In genomic region chr6:101935732-101936131, GRCh38 we compare ENCODE assay signal across 19 cellular contexts.
DNase-seq lines count a peak whose midpoint lies in the region; FAIRE-seq and TF ChIP-seq lines count a peak whose summit lies in the region.
"Had no signal": no experiment of that assay in that cellular context is flagged by ENCODE, and none has a peak within 500 bp of the region (broad histone marks: within the 10 kb centered on the region; RNA-seq: fewer than 3 reads in every experiment).

No MANE protein-coding gene starts in this region.

- no peaks in the 10 kb centered on the region for H3K36me3 Mint-ChIP-seq in chondrocyte (ENCODE audit: low read depth)
- H3K36me3 Mint-ChIP-seq: CD8-positive, alpha-beta T cell; IgD-negative memory B cell had no signal

- no peak overlapping the region for H3K27ac Mint-ChIP-seq in chondrocyte (ENCODE audit: unreplicated experiment)
- H3K27ac Mint-ChIP-seq: B cell; CD8-positive, alpha-beta T cell; HFFc6; IgD-negative memory B cell had no signal

- H3K9me3 Mint-ChIP-seq in chondrocyte (ENCODE audit: low read depth): no peaks in the 10 kb centered on the region
- H3K9me3 Mint-ChIP-seq: HFFc6 had no signal

- FAIRE-seq in D721Med (lab: Jason Lieb, UNC): no peak
- FAIRE-seq: GM12878, HepG2 had no signal

- H3K4me3 ChIP-seq in fibroblast of pulmonary artery (replicated peaks; ENCODE audit: low read depth, low read length): no peak overlapping the region
- H3K4me3 ChIP-seq: BLaER1 treated with 17β-estradiol and CSF1 and Interleukin-3, amounts not matched to agents 10 nM and 100 nM; GM12878 had no signal

- H3K27me3 Mint-ChIP-seq in chondrocyte (ENCODE audit: low read depth): no peaks in the 10 kb centered on the region
- H3K27me3 Mint-ChIP-seq: B cell, IgD-negative memory B cell had no signal

- H3K4me1 Mint-ChIP-seq in chondrocyte (ENCODE audit: low read depth): no peaks in the 10 kb centered on the region
- H3K4me1 Mint-ChIP-seq: B cell, IgD-negative memory B cell had no signal

- H3K4me3 Mint-ChIP-seq in chondrocyte (ENCODE audit: unreplicated experiment): no peak overlapping the region
- H3K4me3 Mint-ChIP-seq: B cell; CD8-positive, alpha-beta T cell; HFFc6; IgD-negative memory B cell had no signal

- no peak for TF ChIP-seq CTCF in fibroblast of pulmonary artery (IDR thresholded peaks at IDR 0.05; ENCODE audit: low read length, missing control alignments)
- no peak for TF ChIP-seq CTCF in chondrocyte (IDR thresholded peaks at IDR 0.05)
- TF ChIP-seq CTCF in D721Med (IDR thresholded peaks at IDR 0.05; ENCODE audit: insufficient read depth, missing control alignments): no peak

- DNase-seq in NCI-H446 treated with DMSO at 0.1 percent for 48 hours (lab: John Stamatoyannopoulos, UW) (peak; percentile 61), amniotic epithelial cell (ENCODE audit: low read depth) (peak; percentile 32), fibroblast of pulmonary artery (ENCODE audit: low read depth) (peak; percentile 11), NCI-H748 treated with DMSO at 0.1 percent for 48 hours (lab: John Stamatoyannopoulos, UW) (no peak), chondrocyte (ENCODE audit: low spot score) (no peak), D721Med (ENCODE audit: insufficient read length, low spot score) (no peak)
- DNase-seq: Calu3; CD8-positive, alpha-beta T cell; DMS 273 treated with DMSO at 0.1 percent for 48 hours; DND-41; EL; GOT3; H7; HFFc6 had no signal

Comparison
In these comparisons a context has a peak if more than half of its experiments do, and no peak if none do; other contexts are left out.
1. DNase-seq: peak in NCI-H446 treated with DMSO at 0.1 percent for 48 hours (single experiment), amniotic epithelial cell (single experiment) and fibroblast of pulmonary artery (single experiment); none in NCI-H748 treated with DMSO at 0.1 percent for 48 hours (single experiment), chondrocyte (single experiment) and D721Med (single experiment).